In genomic region chr6:99426454-99426762, GRCh38 we compare ENCODE assay signal across 8 cellular contexts. TPM values are rescaled to one million over a fixed set of nuclear protein-coding genes. Genes with fewer than 3 reads are reported as not detected.
DNase-seq lines count a peak whose midpoint lies in the region; ATAC-seq and TF ChIP-seq lines count a peak whose summit lies in the region.

No MANE protein-coding gene starts in this region.

- H3K27me3 ChIP-seq in DND-41 (ENCODE audit: insufficient read depth, low read length, poor library complexity) (no peaks in the 10 kb centered on the region), SJSA1 (replicated peaks) (no peaks in the 10 kb centered on the region), fibroblast of lung (ENCODE audit: control insufficient read depth, insufficient read depth, low read length) (no peaks in the 10 kb centered on the region), psoas muscle (ENCODE audit: insufficient read depth in 3 of 3, low read length in 2 of 3) (no peaks in the 10 kb centered on the region)

- DNase-seq in DND-41 (no peak), SJSA1 (ENCODE audit: low read depth in 1 of 2, low spot score in 2 of 2) (no peak), fibroblast of lung (ENCODE audit: low read depth in 2 of 2) (peak; percentile 5 to 26), psoas muscle (no peak), AG08395 (ENCODE audit: low spot score) (no peak), AML-193 (lab: John Stamatoyannopoulos, UW) (no peak)

- H3K27ac ChIP-seq in DND-41 (ENCODE audit: low read length) (peak overlapping the region; percentile 96), SJSA1 (peak overlapping the region; percentile 94), fibroblast of lung (ENCODE audit: insufficient read depth, low read length) (peak overlapping the region; percentile 100), psoas muscle (peak overlapping the region; percentile 99)

- H3K9ac ChIP-seq in DND-41 (ENCODE audit: low read depth, low read length) = peak overlapping the region; percentile 79
- H3K9ac ChIP-seq in fibroblast of lung (ENCODE audit: insufficient read depth, low read length) = no peak overlapping the region

- H4K20me1 ChIP-seq in DND-41 (ENCODE audit: insufficient read depth, low read length) (peaks cover 31% of the 10 kb centered on the region), fibroblast of lung (ENCODE audit: control insufficient read depth, extremely low read depth, insufficient read depth, low read length) (no peaks in the 10 kb centered on the region)

- peak overlapping the region; percentile 87 for H2AFZ ChIP-seq in DND-41 (ENCODE audit: low read depth, low read length)
- peak overlapping the region; percentile 4 for H2AFZ ChIP-seq in fibroblast of lung (ENCODE audit: low read length)

- H3K9me3 ChIP-seq in DND-41 (ENCODE audit: insufficient read depth, low read length, severe bottlenecking) (no peaks in the 10 kb centered on the region), SJSA1 (replicated peaks) (no peaks in the 10 kb centered on the region), fibroblast of lung (ENCODE audit: control insufficient read depth, insufficient read depth, low read depth, low read length) (no peaks in the 10 kb centered on the region), psoas muscle (no peaks in the 10 kb centered on the region)

- WGBS in psoas muscle, 3 donors = 24 to 35% (median 26%) methylated on average over 4 of the region's 4 CpGs

- H3K4me3 ChIP-seq in DND-41 (ENCODE audit: low read depth in 1 of 2, low read length in 2 of 2) (peak overlapping the region; percentile 38 to 75; a peak in 3 of 4 replicates), SJSA1 (peak overlapping the region; percentile 69), fibroblast of lung (replicated peaks in 1 of 4; ENCODE audit: control extremely low read depth in 1 of 4, insufficient read depth in 1 of 4, low read depth in 3 of 4, low read length in 4 of 4) (peak overlapping the region; percentile 68 to 99 (median 83)), psoas muscle (peak overlapping the region; percentile 96)

- intact Hi-C loops in psoas muscle (cut with DNase I) = loop anchor here (5.0 to 10.0 kb wide), 3 partner anchors 34 to 1038 kb away; partner anchors contain the start of genes COQ3 (in 1 of the 2), SIM1 (in 1 of the 2) and USP45 (in 1 of the 2)

- H3K4me2 ChIP-seq in DND-41 (ENCODE audit: insufficient read depth, low read length) (peak overlapping the region; percentile 80), fibroblast of lung (ENCODE audit: extremely low read depth, insufficient read depth, low read length) (peak overlapping the region; percentile 81)

- H3K36me3 ChIP-seq in DND-41 (ENCODE audit: insufficient read depth, low read length) = peaks cover 35% of the 10 kb centered on the region
- peaks cover 23% of the 10 kb centered on the region for H3K36me3 ChIP-seq in SJSA1
- H3K36me3 ChIP-seq in fibroblast of lung (ENCODE audit: control insufficient read depth, insufficient read depth, low read length) = no peaks in the 10 kb centered on the region
- H3K36me3 ChIP-seq in psoas muscle (ENCODE audit: insufficient read depth in 1 of 2, low read depth in 1 of 2) = peaks cover 4 to 16% of the 10 kb centered on the region in 2 donors

- ATAC-seq in DND-41 (ENCODE audit: insufficient read depth, low read depth) (no peak), psoas muscle (no peak), GM21723 (IDR thresholded peaks at IDR 0.05; ENCODE audit: unreplicated experiment) (no peak), GM21423 (IDR thresholded peaks at IDR 0.05; ENCODE audit: unreplicated experiment) (no peak)

- peaks cover 50% of the 10 kb centered on the region for H3K4me1 ChIP-seq in DND-41 (ENCODE audit: insufficient read depth, low read length)
- H3K4me1 ChIP-seq in SJSA1 (replicated peaks) = peaks cover 15% of the 10 kb centered on the region
- peaks cover 6% of the 10 kb centered on the region for H3K4me1 ChIP-seq in fibroblast of lung (ENCODE audit: control insufficient read depth, extremely low read depth, insufficient read depth, low read length)
- H3K4me1 ChIP-seq in psoas muscle = peaks cover 44% of the 10 kb centered on the region

- H3K79me2 ChIP-seq in DND-41 (ENCODE audit: insufficient read depth, low read length) = peaks cover 60% of the 10 kb centered on the region
- peaks cover 46% of the 10 kb centered on the region for H3K79me2 ChIP-seq in fibroblast of lung (ENCODE audit: control insufficient read depth, insufficient read depth, low read length)

- no peak for TF ChIP-seq CTCF in DND-41 (IDR thresholded peaks at IDR 0.05; ENCODE audit: borderline replicate concordance, extremely low read depth, low read length, poor library complexity, severe bottlenecking)
- no peak for TF ChIP-seq CTCF in fibroblast of lung (conservative IDR thresholded peaks at IDR 0.05 in 1 of 2, IDR thresholded peaks at IDR 0.05 in 1 of 2; ENCODE audit: low read depth in 1 of 2, low read length in 2 of 2)
- no peak for TF ChIP-seq CTCF in psoas muscle (IDR thresholded peaks at IDR 0.05)

RNA-seq across cellular contexts. Expression of gene PNISR, which starts 1.3 kb away (rescaled TPM):
- 29.2 and 47.1 TPM in 2 replicates for total RNA-seq in SJSA1 (2014; rRNA removed; shearing (Covaris generic))
- 60.1 and 99.1 TPM in 2 replicates for total RNA-seq in fibroblast of lung
- 23.4 and 27.7 TPM in 2 replicates for polyA plus RNA-seq in fibroblast of lung
- polyA plus RNA-seq in fibroblast of lung (2012) = 26.6 and 31.8 TPM in 2 replicates
- 1.5 and 4.8 TPM in 2 replicates for polyA minus RNA-seq in fibroblast of lung (ENCODE audit: low replicate concordance)
- 10 to 100 TPM; 32.1 to 51.1 (median 42.0) TPM for total RNA-seq in psoas muscle
- polyA plus RNA-seq in psoas muscle = 10 to 100 TPM; 16.2 to 29.5 (median 23.2) TPM

RNA-seq across cellular contexts. Expression of gene COQ3, which starts 32.4 kb away (rescaled TPM):
- total RNA-seq in SJSA1 (2014; rRNA removed; shearing (Covaris generic)) = 11.5 and 13.1 TPM in 2 replicates
- 4.6 and 5.3 TPM in 2 replicates for total RNA-seq in fibroblast of lung
- 13.3 and 16.5 TPM in 2 replicates for polyA plus RNA-seq in fibroblast of lung
- 10.9 and 13.9 TPM in 2 replicates for polyA plus RNA-seq in fibroblast of lung (2012)
- polyA minus RNA-seq in fibroblast of lung (ENCODE audit: low replicate concordance) = 1.1 TPM in 1 of 2 replicates, not detected in the other
- 10 to 100 TPM; 13.5 to 19.0 (median 14.9) TPM for total RNA-seq in psoas muscle
- polyA plus RNA-seq in psoas muscle = 10 to 100 TPM; 19.1 to 20.0 (median 19.6) TPM

Comparison
In these comparisons a context has a peak if more than half of its experiments do, and no peak if none do; other contexts are left out.
1. DNase-seq: peak in fibroblast of lung (2 of 2); none in DND-41 (single experiment), SJSA1 (0 of 2), psoas muscle (0 of 2), AG08395 (single experiment) and AML-193 (0 of 2).
2. Peak in every context shown above with its lines, with median percentiles within 50 percentile points of each other: H3K27ac ChIP-seq and H3K4me3 ChIP-seq.